ENCODE assay signal across 16 cellular contexts in genomic region chr2:240347949-240348500, GRCh38.
DNase-seq lines count a peak whose midpoint lies in the region; TF ChIP-seq lines count a peak whose summit lies in the region.
"Had no signal": no experiment of that assay in that cellular context is flagged by ENCODE, and none has a peak within 500 bp of the region (broad histone marks: within the 10 kb centered on the region; RNA-seq: fewer than 3 reads in every experiment).

No MANE protein-coding gene starts in this region.

- WGBS in sigmoid colon, 2 donors, result 78 to 86% methylated on average over 8 of the region's 8 CpGs
- WGBS in stomach, 5 donors, result 70 to 85% (median 81%) methylated on average over 4 to 8 of the region's 8 CpGs

- H3K36me3 ChIP-seq in sigmoid colon, result no peaks in the 10 kb centered on the region
- no peaks in the 10 kb centered on the region for H3K36me3 ChIP-seq in stomach
- H3K36me3 ChIP-seq: BLaER1 treated with 17β-estradiol and CSF1 and Interleukin-3, amounts not matched to agents 10 nM and 100 nM had no signal

- H3K4me3 ChIP-seq in sigmoid colon (no peak overlapping the region), stomach (no peak overlapping the region)
- H3K4me3 ChIP-seq: BLaER1 treated with 17β-estradiol and CSF1 and Interleukin-3, amounts not matched to agents 10 nM and 100 nM had no signal

- H3K4me1 Mint-ChIP-seq in CD14-positive monocyte (no peaks in the 10 kb centered on the region), neural crest cell (peaks cover 5% of the 10 kb centered on the region)
- H3K4me1 Mint-ChIP-seq: CD4-positive, alpha-beta memory T cell had no signal

- H3K9me3 ChIP-seq in sigmoid colon, result peaks cover 0 to 6% (median 0%) of the 10 kb centered on the region in 4 donors
- peaks cover 0 to 23% (median 14%) of the 10 kb centered on the region in 4 donors for H3K9me3 ChIP-seq in stomach

- H3K27ac Mint-ChIP-seq in CD14-positive monocyte (no peak overlapping the region), neural crest cell (ENCODE audit: unreplicated experiment) (peak overlapping the region; percentile 27)
- H3K27ac Mint-ChIP-seq: CD4-positive, alpha-beta memory T cell had no signal

- H3K27me3 Mint-ChIP-seq in CD14-positive monocyte (ENCODE audit: low read depth in 3 of 3), result peaks cover 0 to 4% (median 3%) of the 10 kb centered on the region in 3 donors
- no peaks in the 10 kb centered on the region for H3K27me3 Mint-ChIP-seq in neural crest cell (ENCODE audit: low read depth)

- no peaks in the 10 kb centered on the region for H3K36me3 Mint-ChIP-seq in CD14-positive monocyte
- peaks cover 4% of the 10 kb centered on the region for H3K36me3 Mint-ChIP-seq in neural crest cell (ENCODE audit: low read depth)
- H3K36me3 Mint-ChIP-seq: CD4-positive, alpha-beta memory T cell had no signal

- TF ChIP-seq POLR2A in sigmoid colon (IDR thresholded peaks at IDR 0.05), result no peak
- no peak for TF ChIP-seq POLR2A in stomach (IDR thresholded peaks at IDR 0.05)

- H3K27ac ChIP-seq in sigmoid colon (no peak overlapping the region), stomach (no peak overlapping the region)
- H3K27ac ChIP-seq: BLaER1 treated with 17β-estradiol and CSF1 and Interleukin-3, amounts not matched to agents 10 nM and 100 nM; RWPE1 had no signal

- H3K4me1 ChIP-seq in sigmoid colon (peaks cover 0 to 28% (median 24%) of the 10 kb centered on the region in 4 donors), stomach (peaks cover 0 to 15% (median 0%) of the 10 kb centered on the region in 4 donors)

- TF ChIP-seq EP300 in sigmoid colon (IDR thresholded peaks at IDR 0.05), result no peak
- TF ChIP-seq EP300 in stomach (IDR thresholded peaks at IDR 0.05), result no peak

- DNase-seq in CD14-positive monocyte (ENCODE audit: low spot score) (peak; percentile 25), cerebellar cortex (ENCODE audit: low spot score) (peak; percentile 46), neural crest cell (ENCODE audit: low read depth, low spot score) (no peak), sigmoid colon (peak; percentile 37), activated gamma-delta T cell treated with Interleukin-2 at 50 U/mL for 16 hours (no peak), NCI-H446 (lab: John Stamatoyannopoulos, UW) (no peak), stomach (no peak)
- DNase-seq: CD4-positive, alpha-beta memory T cell; COR-L47; HCEC 1CT; KBM-7; NCI-H1105 treated with DMSO at 0.1 percent for 48 hours; NCI-H69; SHP77 treated with DMSO at 0.1 percent for 48 hours had no signal

- TF ChIP-seq CTCF in CD14-positive monocyte (IDR thresholded peaks at IDR 0.05) (no peak), neural crest cell (conservative IDR thresholded peaks at IDR 0.05) (no peak), sigmoid colon (IDR thresholded peaks at IDR 0.05) (no peak), stomach (IDR thresholded peaks at IDR 0.05) (no peak)

- intact Hi-C loops in CD14-positive monocyte (cut with micrococcal nuclease), result no loop called here
- intact Hi-C loops in sigmoid colon (cut with DNase I), result no loop called here
- intact Hi-C loops in stomach (cut with DNase I; ENCODE audit: low total_unique reads), result no loop called here

- H3K27me3 ChIP-seq in sigmoid colon (no peaks in the 10 kb centered on the region), stomach (no peaks in the 10 kb centered on the region)
- H3K27me3 ChIP-seq: BLaER1 treated with 17β-estradiol and CSF1 and Interleukin-3, amounts not matched to agents 10 nM and 100 nM had no signal

- no peak overlapping the region for H3K4me3 Mint-ChIP-seq in CD14-positive monocyte
- no peak overlapping the region for H3K4me3 Mint-ChIP-seq in neural crest cell
- H3K4me3 Mint-ChIP-seq: CD4-positive, alpha-beta memory T cell had no signal

- peaks cover 6 to 33% (median 28%) of the 10 kb centered on the region in 7 donors for H3K9me3 Mint-ChIP-seq in CD14-positive monocyte
- H3K9me3 Mint-ChIP-seq in neural crest cell, result peaks cover 12% of the 10 kb centered on the region

Comparison
In these comparisons a context has a peak if more than half of its experiments do, and no peak if none do; other contexts are left out.
1. DNase-seq: peak in CD14-positive monocyte (single experiment), cerebellar cortex (single experiment) and sigmoid colon (single experiment); none in neural crest cell (single experiment), activated gamma-delta T cell treated with Interleukin-2 at 50 U/mL for 16 hours (single experiment), NCI-H446 (0 of 2) and stomach (single experiment).